ENCODE assay signal across 19 cellular contexts in genomic region chr7:102107474-102108104, GRCh38.
"Had no signal": no experiment of that assay in that cellular context is flagged by ENCODE, and none has a peak within 500 bp of the region (broad histone marks: within the 10 kb centered on the region; RNA-seq: fewer than 3 reads in every experiment).

No MANE protein-coding gene starts in this region.

- H3K9me3 ChIP-seq: esophagus muscularis mucosa, gastrocnemius medialis, heart right ventricle, prostate gland, stomach, thoracic aorta, uterus had no signal

- DNase-seq: effector memory CD4-positive, alpha-beta T cell; gastrocnemius medialis; heart right ventricle; hypothalamus; kidney glomerular epithelial cell; midbrain; stimulated activated CD4-positive, alpha-beta T cell treated with anti-CD3 and anti-CD28 coated beads, Interleukin-12 subunit alpha, Interleukin-12 subunit beta, amount 100 ng/mL, for 4 hours; stimulated activated naive CD4-positive, alpha-beta T cell; stomach; trophoblast cell had no signal

- H3K36me3 ChIP-seq: prostate gland, uterus had no signal

- H3K4me1 ChIP-seq: parathyroid adenoma, prostate gland, stomach, uterus had no signal

- H3K4me3 ChIP-seq: esophagus muscularis mucosa, gastrocnemius medialis, heart right ventricle, prostate gland, skin epidermis, stomach, thoracic aorta, uterus had no signal

- H3K27me3 ChIP-seq: esophagus muscularis mucosa, gastrocnemius medialis, heart right ventricle, stomach, uterus had no signal

- H3K9ac ChIP-seq: parathyroid adenoma had no signal

- ATAC-seq: gastrocnemius medialis; heart right ventricle; natural killer cell treated with Interleukin-12 subunit alpha and Interleukin-12 subunit beta and Interleukin-15 and Interleukin-18, amount 100 ng/mL, for 72 hours; sciatic nerve had no signal

- H3K27ac ChIP-seq: epithelial cell of prostate, esophagus muscularis mucosa, gastrocnemius medialis, heart right ventricle, parathyroid adenoma, prostate gland, skin epidermis, stomach, uterus had no signal
